ENCODE assay signal across 11 cellular contexts in the genomic region with DNA sequence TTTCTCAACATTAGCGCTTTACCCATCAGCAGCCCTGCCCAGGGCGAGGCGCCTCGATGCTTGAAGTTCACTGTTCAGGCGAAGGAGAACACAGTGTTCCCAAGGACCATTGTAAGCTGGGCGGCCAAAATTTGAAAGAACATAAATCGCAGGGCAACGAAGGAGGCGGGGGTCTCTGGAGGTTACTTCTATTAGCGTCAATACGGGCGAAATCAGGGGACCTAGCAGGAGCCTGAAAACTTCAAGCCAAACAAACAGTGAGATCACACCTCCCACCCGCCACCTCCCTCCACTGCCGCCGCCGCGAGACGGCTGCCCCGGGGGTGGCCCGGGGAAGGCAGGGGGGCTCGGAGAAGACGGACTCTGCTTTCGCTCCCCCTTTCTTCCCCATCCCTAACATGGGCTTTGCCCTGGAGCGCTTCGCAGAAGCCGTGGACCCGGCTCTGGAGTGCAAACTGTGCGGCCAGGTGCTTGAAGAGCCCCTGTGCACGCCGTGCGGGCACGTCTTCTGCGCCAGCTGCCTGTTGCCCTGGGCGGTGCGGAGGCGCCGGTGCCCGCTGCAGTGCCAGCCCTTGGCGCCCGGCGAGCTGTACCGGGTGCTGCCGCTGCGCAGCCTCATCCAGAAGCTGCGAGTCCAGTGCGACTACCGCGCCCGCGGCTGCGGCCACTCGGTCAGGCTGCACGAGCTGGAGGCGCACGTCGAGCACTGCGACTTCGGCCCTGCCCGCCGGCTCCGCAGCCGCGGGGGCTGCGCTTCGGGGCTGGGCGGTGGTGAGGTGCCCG. TPM values are rescaled to one million over a fixed set of nuclear protein-coding genes. Genes with fewer than 3 reads are reported as not detected.
DNase-seq lines count a peak whose midpoint lies in the region; ATAC-seq and TF ChIP-seq lines count a peak whose summit lies in the region.
"Had no signal": no experiment of that assay in that cellular context is flagged by ENCODE, and none has a peak within 500 bp of the region (broad histone marks: within the 10 kb centered on the region; RNA-seq: fewer than 3 reads in every experiment).

Gene PDZRN4, plus strand, starts transcription at position 263 of the 783 bp plus-strand sequence.

- no peaks in the 10 kb centered on the region for H3K36me3 ChIP-seq in WERI-Rb-1
- H3K36me3 ChIP-seq in gastrocnemius medialis, result no peaks in the 10 kb centered on the region

- peak within 1 kb of the TSS; percentile 42 for H3K4me3 ChIP-seq in WERI-Rb-1 (ENCODE audit: low read depth, low read length)
- peak within 1 kb of the TSS in 3 of 4 donors; percentile 11 to 31 (median 13) for H3K4me3 ChIP-seq in gastrocnemius medialis
- H3K4me3 ChIP-seq: K562 had no signal

- no peak for TF ChIP-seq POLR2A in gastrocnemius medialis (IDR thresholded peaks at IDR 0.05)

- no peaks in the 10 kb centered on the region for H3K4me1 ChIP-seq in gastrocnemius medialis

- in situ Hi-C loops in gastrocnemius medialis (cut with MboI; ENCODE audit: low sequenced_read_pairs in 4 of 4), result no loop called here

- H3K27me3 ChIP-seq in WERI-Rb-1 (ENCODE audit: insufficient read depth, low read depth, severe bottlenecking), result peaks cover 30% of the 10 kb centered on the region
- peaks cover 21 to 37% (median 30%) of the 10 kb centered on the region in 3 donors for H3K27me3 ChIP-seq in gastrocnemius medialis

- no peak within 1 kb of the TSS for H3K27ac ChIP-seq in WERI-Rb-1
- no peak within 1 kb of the TSS for H3K27ac ChIP-seq in gastrocnemius medialis

- DNase-seq in GM10266 (ENCODE audit: extremely low spot score) (peak; percentile 15), WERI-Rb-1 (peak; percentile 31), iPS-NIHi11 (ENCODE audit: low spot score) (peak; percentile 64), gastrocnemius medialis (peak in 1 of 2 donors; percentile 10), GM19238 (ENCODE audit: insufficient read length, low spot score) (no peak), NK-92 (lab: John Stamatoyannopoulos, UW; ENCODE audit: unreplicated experiment) (no peak), AML-193 (lab: John Stamatoyannopoulos, UW) (no peak)
- DNase-seq: activated B cell treated with CpG ODN at 0.5 μM for 24 hours had no signal

- intact Hi-C loops in gastrocnemius medialis (cut with DNase I; ENCODE audit: low total_unique reads), result no loop called here

- TF ChIP-seq CTCF in GM10266 (IDR thresholded peaks at IDR 0.05; ENCODE audit: control insufficient read depth, insufficient read depth, low read depth, missing control alignments), result no peak
- no peak for TF ChIP-seq CTCF in WERI-Rb-1 (IDR thresholded peaks at IDR 0.05; ENCODE audit: low read depth, low read length)
- TF ChIP-seq CTCF in gastrocnemius medialis (IDR thresholded peaks at IDR 0.05 in 4 of 5, conservative IDR thresholded peaks at IDR 0.05 in 1 of 5), result no peak

- ATAC-seq in gastrocnemius medialis, result no peak
- no peak for ATAC-seq in HG03139 (IDR thresholded peaks at IDR 0.05; ENCODE audit: unreplicated experiment)
- ATAC-seq: K562 had no signal

- no peaks in the 10 kb centered on the region for H3K9me3 ChIP-seq in WERI-Rb-1 (ENCODE audit: severe bottlenecking)
- no peaks in the 10 kb centered on the region for H3K9me3 ChIP-seq in gastrocnemius medialis

RNA-seq across cellular contexts. Expression of gene PDZRN4, which starts in this region (rescaled TPM):
- total RNA-seq in gastrocnemius medialis, result 1 to 10 TPM in 1 of 4 donors, under 1 TPM in 3; 0.17 to 1.7 (median 0.64) TPM
- total RNA-seq: activated B cell treated with CpG ODN at 0.5 μM for 24 hours, fibroblast of lung, K562 had no signal

Comparison
In these comparisons a context has a peak if more than half of its experiments do, and no peak if none do; other contexts are left out.
1. DNase-seq: peak in GM10266 (single experiment), WERI-Rb-1 (single experiment) and iPS-NIHi11 (single experiment); none in GM19238 (single experiment), NK-92 (single experiment) and AML-193 (0 of 2).